Comparison of ENCODE assay signal across 9 cellular contexts in genomic region chr6:26613717-26614683, GRCh38. TPM values are rescaled to one million over a fixed set of nuclear protein-coding genes. Genes with fewer than 3 reads are reported as not detected.
A peak's percentile ranks its signal among the peaks of the same experiment; 100 is the strongest.
DNase-seq lines count a peak whose midpoint lies in the region; ATAC-seq, FAIRE-seq and TF ChIP-seq lines count a peak whose summit lies in the region.
"Had no signal": no experiment of that assay in that cellular context is flagged by ENCODE, and none has a peak within 500 bp of the region (broad histone marks: within the 10 kb centered on the region; RNA-seq: fewer than 3 reads in every experiment).

No MANE protein-coding gene starts in this region.

- WGBS in small intestine, 3 donors = 3 to 6% (median 4%) methylated on average over 66 of the region's 66 CpGs

- peaks cover 0 to 23% of the 10 kb centered on the region in 2 donors for H3K27me3 ChIP-seq in small intestine (ENCODE audit: control insufficient read depth in 2 of 2, insufficient read depth in 2 of 2, low read length in 2 of 2)

- no peak for TF ChIP-seq CTCF in astrocyte of the spinal cord (IDR thresholded peaks at IDR 0.05; ENCODE audit: low read depth, low read length)

- H3K27ac ChIP-seq in small intestine (ENCODE audit: low read depth in 1 of 2, low read length in 1 of 2) = no peak overlapping the region
- H3K27ac ChIP-seq in caudate nucleus (ENCODE audit: low read depth, low read length) = no peak overlapping the region
- H3K27ac ChIP-seq: 22Rv1 had no signal

- no peaks in the 10 kb centered on the region for H3K36me3 ChIP-seq in small intestine (ENCODE audit: control insufficient read depth in 2 of 2, insufficient read depth in 2 of 2, low read length in 2 of 2)

- in situ Hi-C loops in astrocyte of the spinal cord (cut with HindIII; ENCODE audit: low sequenced_read_pairs) = no loop called here

- peak; percentile 8 to 33 for DNase-seq in NCI-H524 (lab: John Stamatoyannopoulos, UW)
- DNase-seq in NCI-H524 treated with DMSO at 0.1 percent for 48 hours (lab: John Stamatoyannopoulos, UW) = no peak
- no peak for DNase-seq in astrocyte of the spinal cord (ENCODE audit: low read depth, low spot score)
- DNase-seq in iPS-NIHi7 (ENCODE audit: extremely low spot score) = peak; percentile 66
- DNase-seq in small intestine = peak; percentile 24
- DNase-seq in caudate nucleus (lab: John Stamatoyannopoulos, UW) = no peak
- DNase-seq in stimulated activated CD4-positive, alpha-beta T cell treated with anti-CD3 and anti-CD28 coated beads, Interleukin-1b, Interleukin-23, amount 100 ng/mL, for 48 hours = no peak

- H3K4me3 ChIP-seq in astrocyte of the spinal cord (ENCODE audit: low read depth, low read length) (peak overlapping the region; percentile 20), small intestine (ENCODE audit: low read depth in 1 of 2, low read length in 2 of 2) (peak overlapping the region in 1 of 2 donors; percentile 5)

- H3K9me3 ChIP-seq in small intestine (ENCODE audit: control insufficient read depth, low read depth) = no peaks in the 10 kb centered on the region

- no peak for FAIRE-seq in small intestine (lab: Jason Lieb, UNC)

- no peak for ATAC-seq in GM18873 (IDR thresholded peaks at IDR 0.05; ENCODE audit: low FRiP score, unreplicated experiment)

- H3K4me1 ChIP-seq in small intestine (ENCODE audit: control insufficient read depth in 2 of 2, insufficient read depth in 1 of 2, low read depth in 1 of 2, low read length in 1 of 2) = peaks cover 0 to 4% of the 10 kb centered on the region in 2 donors

RNA-seq across cellular contexts. Expression of gene ABT1, which starts 17.2 kb away (rescaled TPM):
- 10 to 100 TPM; 17.4 to 20.9 (median 18.1) TPM for polyA plus RNA-seq in small intestine

RNA-seq across cellular contexts. Expression of gene ZNF322, which starts 45.5 kb away (rescaled TPM):
- polyA plus RNA-seq in small intestine = 1 to 10 TPM; 4.7 to 5.8 (median 5.7) TPM

Comparison
In these comparisons a context has a peak if more than half of its experiments do, and no peak if none do; other contexts are left out.
1. DNase-seq: peak in NCI-H524 (2 of 2), iPS-NIHi7 (single experiment) and small intestine (single experiment); none in NCI-H524 treated with DMSO at 0.1 percent for 48 hours (single experiment), astrocyte of the spinal cord (single experiment), caudate nucleus (0 of 61) and stimulated activated CD4-positive, alpha-beta T cell treated with anti-CD3 and anti-CD28 coated beads, Interleukin-1b, Interleukin-23, amount 100 ng/mL, for 48 hours (single experiment).